9 cellular contexts compared by ENCODE assay signal in genomic region chr17:35241520-35241919, GRCh38. TPM values are rescaled to one million over a fixed set of nuclear protein-coding genes. Genes with fewer than 3 reads are reported as not detected.
DNase-seq lines count a peak whose midpoint lies in the region; ATAC-seq, FAIRE-seq and TF ChIP-seq lines count a peak whose summit lies in the region.
"Had no signal": no experiment of that assay in that cellular context is flagged by ENCODE, and none has a peak within 500 bp of the region (broad histone marks: within the 10 kb centered on the region; RNA-seq: fewer than 3 reads in every experiment).

No MANE protein-coding gene starts in this region.

- H3K27ac ChIP-seq in A549 (no peak overlapping the region; a peak in 1 of 6 replicates), breast epithelium (peak overlapping the region; percentile 97 to 99)

- H3K9me3 ChIP-seq in A549: no peaks in the 10 kb centered on the region
- H3K9me3 ChIP-seq in breast epithelium: no peaks in the 10 kb centered on the region

- no peaks in the 10 kb centered on the region for H3K36me3 Mint-ChIP-seq in nephron (ENCODE audit: low read depth)

- peak overlapping the region; percentile 94 to 98 (median 96) for H3K27ac Mint-ChIP-seq in nephron

- intact Hi-C loops in breast epithelium (cut with DNase I; ENCODE audit: low total_unique reads): no loop called here

- CTCF ChIA-PET in A549 (lab: Yijun Ruan, JAX): interaction anchor here (1.0 to 6.6 kb wide), 5 partner anchors 13 to 297 kb away, joined by 3 to 30 read pairs (median 9); partner anchors contain the start of gene SLFN12L

- WGBS in A549 (ENCODE audit: missing lambda C conversion rate): 91% methylated on average over 19 of the region's 19 CpGs

- no peak for TF ChIP-seq RAD21 in A549 (conservative IDR thresholded peaks at IDR 0.05 in 1 of 2, IDR thresholded peaks at IDR 0.05 in 1 of 2)

- no peak overlapping the region; the same call in 2 of the 3 replicates for H3K4me3 ChIP-seq in A549
- peak overlapping the region; percentile 67 to 92 (median 77) for H3K4me3 ChIP-seq in breast epithelium

- POLR2A ChIA-PET in A549 (lab: Yijun Ruan, JAX): no interaction called here

- TF ChIP-seq CTCF in A549 (IDR thresholded peaks at IDR 0.05) (no peak), breast epithelium (IDR thresholded peaks at IDR 0.05) (no peak), nephron (IDR thresholded peaks at IDR 0.05; ENCODE audit: unreplicated experiment in 3 of 3) (no peak)

- ATAC-seq in A549 (no peak), HG03439 (IDR thresholded peaks at IDR 0.05; ENCODE audit: unreplicated experiment) (no peak)

- H3K4me3 Mint-ChIP-seq in nephron: peak overlapping the region; percentile 96 to 99 (median 96)

- TF ChIP-seq POLR2A in A549 (IDR thresholded peaks at IDR 0.05; ENCODE audit: low read length) (no peak), breast epithelium (IDR thresholded peaks at IDR 0.05) (no peak)

- H3K27me3 Mint-ChIP-seq in nephron (ENCODE audit: low read depth): peaks cover 4% of the 10 kb centered on the region

- H3K4me2 ChIP-seq in A549: peak overlapping the region; percentile 96

- H3K4me1 ChIP-seq in A549 (peaks cover 39% of the 10 kb centered on the region), breast epithelium (peaks cover 0 to 3% of the 10 kb centered on the region in 2 donors)

- FAIRE-seq in A549 (lab: Jason Lieb, UNC): no peak

- TF ChIP-seq EP300 in A549 (IDR thresholded peaks at IDR 0.05): no peak

- DNase-seq in A549 (ENCODE audit: low read depth in 1 of 2, low spot score in 1 of 2) (no peak), T follicular helper cell (ENCODE audit: low read depth) (peak; percentile 23), breast epithelium (ENCODE audit: low spot score in 2 of 2) (no peak), hippocampal formation (lab: John Stamatoyannopoulos, UW) (no peak), hypothalamus (lab: John Stamatoyannopoulos, UW) (no peak), DMS53 treated with DMSO at 0.1 percent for 48 hours (lab: John Stamatoyannopoulos, UW; ENCODE audit: unreplicated experiment) (no peak)

- H3K4me1 Mint-ChIP-seq in nephron: peaks cover 35% of the 10 kb centered on the region

- no peaks in the 10 kb centered on the region for H3K27me3 ChIP-seq in breast epithelium

- H3K36me3 ChIP-seq in breast epithelium: no peaks in the 10 kb centered on the region

- no peaks in the 10 kb centered on the region for H3K9me3 Mint-ChIP-seq in nephron

TF ChIP-seq in A549, 52 proteins besides CTCF, POLR2A, EP300 and RAD21:
- TF ChIP-seq, protein P1, sequence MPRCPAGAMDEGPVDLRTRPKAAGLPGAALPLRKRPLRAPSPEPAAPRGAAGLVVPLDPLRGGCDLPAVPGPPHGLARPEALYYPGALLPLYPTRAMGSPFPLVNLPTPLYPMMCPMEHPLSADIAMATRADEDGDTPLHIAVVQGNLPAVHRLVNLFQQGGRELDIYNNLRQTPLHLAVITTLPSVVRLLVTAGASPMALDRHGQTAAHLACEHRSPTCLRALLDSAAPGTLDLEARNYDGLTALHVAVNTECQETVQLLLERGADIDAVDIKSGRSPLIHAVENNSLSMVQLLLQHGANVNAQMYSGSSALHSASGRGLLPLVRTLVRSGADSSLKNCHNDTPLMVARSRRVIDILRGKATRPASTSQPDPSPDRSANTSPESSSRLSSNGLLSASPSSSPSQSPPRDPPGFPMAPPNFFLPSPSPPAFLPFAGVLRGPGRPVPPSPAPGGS (IDR thresholded peaks at IDR 0.05): no peak
- TF ChIP-seq JUNB (IDR thresholded peaks at IDR 0.05) (no peak), CBX2 (IDR thresholded peaks at IDR 0.05; ENCODE audit: borderline replicate concordance, low read depth) (no peak), SMC3 (IDR thresholded peaks at IDR 0.05) (no peak)
TF ChIP-seq in A549: peak in this region for 0.

RNA-seq across cellular contexts. Expression of gene SLFN5, which starts 1.4 kb away (rescaled TPM):
- 30.3 and 33.1 TPM in 2 replicates for polyA plus RNA-seq in A549 (2011; rRNA removed)
- polyA plus RNA-seq in A549 (2012; cell fraction: cytosol; rRNA removed): 0.93 and 0.97 TPM in 2 replicates
- 0.48 and 0.73 TPM in 2 replicates for polyA plus RNA-seq in A549 (2012; cell fraction: nucleus; rRNA removed)
- polyA plus RNA-seq in A549 (2017; fragmentation: RNase III; extraction: RNeasy Plus Mini Kit Qiagen cat#74134 plus additional on column Dnase treatment): 1.6 to 2.0 TPM (median 1.9 TPM) in 3 replicates
- 26.3 and 27.7 TPM in 2 replicates for polyA minus RNA-seq in A549 (2011; rRNA and poly(A)+ RNA removed)
- 10 to 100 TPM; 29.8 to 35.0 (median 34.1) TPM for total RNA-seq in breast epithelium

RNA-seq across cellular contexts. Expression of gene SLC35G3, which starts 47.3 kb away (rescaled TPM):
- polyA plus RNA-seq in A549 (2011; rRNA removed): not detected in 2 replicates
- polyA plus RNA-seq in A549 (2012; cell fraction: cytosol; rRNA removed): not detected in 2 replicates
- not detected in 2 replicates for polyA plus RNA-seq in A549 (2012; cell fraction: nucleus; rRNA removed)
- polyA plus RNA-seq in A549 (2017; fragmentation: RNase III; extraction: RNeasy Plus Mini Kit Qiagen cat#74134 plus additional on column Dnase treatment): not detected in 3 replicates
- polyA minus RNA-seq in A549 (2011; rRNA and poly(A)+ RNA removed): not detected in 2 replicates
- not detected for total RNA-seq in breast epithelium
- total RNA-seq: LHCN-M2 had no signal

Comparison
In these comparisons a context has a peak if more than half of its experiments do, and no peak if none do; other contexts are left out.
1. H3K27ac ChIP-seq: peak in breast epithelium (2 of 2); none in A549 (0 of 2).